ENCODE assay signal across 8 cellular contexts in genomic region chr5:81972496-81972791, GRCh38. TPM values are rescaled to one million over a fixed set of nuclear protein-coding genes. Genes with fewer than 3 reads are reported as not detected.
DNase-seq lines count a peak whose midpoint lies in the region; ATAC-seq and TF ChIP-seq lines count a peak whose summit lies in the region.

No MANE protein-coding gene starts in this region.

- H3K9me2 ChIP-seq in OCI-LY1 (ENCODE audit: low read depth, low read length) = no peaks in the 10 kb centered on the region

- H3K4me1 ChIP-seq in OCI-LY1 (ENCODE audit: insufficient read depth, low read length, severe bottlenecking) = peaks cover 24% of the 10 kb centered on the region

- H3K27me3 Mint-ChIP-seq in T-helper 1 cell treated with Interleukin-12 subunit alpha and Interleukin-12 subunit beta and Interleukin-4 antibody, amounts not matched to agents 30 μg/mL and 1 μg/mL, for 36 hours (ENCODE audit: low read depth) = no peaks in the 10 kb centered on the region

- peak overlapping the region; percentile 94 for H3K4me2 ChIP-seq in OCI-LY1 (ENCODE audit: low read length)

- peak overlapping the region; percentile 89 for H3K9ac ChIP-seq in OCI-LY1 (ENCODE audit: low read length)

- H3F3A ChIP-seq in OCI-LY1 (ENCODE audit: insufficient read depth, low read length) = no peaks in the 10 kb centered on the region

- H3K4me1 Mint-ChIP-seq in T-helper 1 cell treated with Interleukin-12 subunit alpha and Interleukin-12 subunit beta and Interleukin-4 antibody, amounts not matched to agents 30 μg/mL and 1 μg/mL, for 36 hours (ENCODE audit: low read depth) = peaks cover 15% of the 10 kb centered on the region

- in situ Hi-C loops in GM13976 (cut with MboI; ENCODE audit: low sequenced_read_pairs, unreplicated experiment) = no loop called here

- no peak for DNase-seq in T-helper 1 cell
- no peak for DNase-seq in epithelial cell of proximal tubule (ENCODE audit: low read depth)
- DNase-seq in retinal pigment epithelial cell (ENCODE audit: low read depth) = no peak
- no peak for DNase-seq in HPDE6-E6E7 (ENCODE audit: extremely low spot score)
- DNase-seq in GM13976 (ENCODE audit: low spot score) = no peak

- H3K4me3 Mint-ChIP-seq in T-helper 1 cell treated with Interleukin-12 subunit alpha and Interleukin-12 subunit beta and Interleukin-4 antibody, amounts not matched to agents 30 μg/mL and 1 μg/mL, for 36 hours = peak overlapping the region; percentile 63

- no peaks in the 10 kb centered on the region for H4K20me1 ChIP-seq in OCI-LY1 (ENCODE audit: insufficient read depth, low read length)

- H3K27ac Mint-ChIP-seq in T-helper 1 cell treated with Interleukin-12 subunit alpha and Interleukin-12 subunit beta and Interleukin-4 antibody, amounts not matched to agents 30 μg/mL and 1 μg/mL, for 36 hours = peak overlapping the region; percentile 55

- no peaks in the 10 kb centered on the region for H3K9me3 ChIP-seq in OCI-LY1 (ENCODE audit: low read length)

- no peaks in the 10 kb centered on the region for H3K27me3 ChIP-seq in OCI-LY1 (ENCODE audit: insufficient read depth, low read length)

- H2AFZ ChIP-seq in OCI-LY1 (ENCODE audit: low read length) = peak overlapping the region; percentile 14

- H3K9me3 Mint-ChIP-seq in T-helper 1 cell treated with Interleukin-12 subunit alpha and Interleukin-12 subunit beta and Interleukin-4 antibody, amounts not matched to agents 30 μg/mL and 1 μg/mL, for 36 hours = no peaks in the 10 kb centered on the region

- no peaks in the 10 kb centered on the region for H3K79me2 ChIP-seq in OCI-LY1 (ENCODE audit: insufficient read depth, low read length)

- H3K27ac ChIP-seq in OCI-LY1 (ENCODE audit: low read depth, low read length, poor library complexity, severe bottlenecking) = peak overlapping the region; percentile 64

- ATAC-seq in HG02759 (IDR thresholded peaks at IDR 0.05; ENCODE audit: unreplicated experiment) = no peak

- H3K36me3 ChIP-seq in OCI-LY1 (ENCODE audit: insufficient read depth, low read length) = no peaks in the 10 kb centered on the region

- TF ChIP-seq CTCF in OCI-LY1 (IDR thresholded peaks at IDR 0.05; ENCODE audit: low read length) (no peak), epithelial cell of proximal tubule (conservative IDR thresholded peaks at IDR 0.05; ENCODE audit: low read depth, low read length) (no peak), retinal pigment epithelial cell (conservative IDR thresholded peaks at IDR 0.05; ENCODE audit: low read depth, low read length) (no peak), GM13976 (IDR thresholded peaks at IDR 0.05; ENCODE audit: borderline replicate concordance, control extremely low read depth, extremely low read depth, insufficient read depth, missing control alignments) (no peak)

- H3K36me3 Mint-ChIP-seq in T-helper 1 cell treated with Interleukin-12 subunit alpha and Interleukin-12 subunit beta and Interleukin-4 antibody, amounts not matched to agents 30 μg/mL and 1 μg/mL, for 36 hours (ENCODE audit: low read depth) = peaks cover 5% of the 10 kb centered on the region

- H3K4me3 ChIP-seq in OCI-LY1 (ENCODE audit: low read depth, low read length, poor library complexity, severe bottlenecking) (peak overlapping the region; percentile 83), epithelial cell of proximal tubule (ENCODE audit: low read depth, low read length) (peak overlapping the region; percentile 69), retinal pigment epithelial cell (ENCODE audit: low read length) (peak overlapping the region; percentile 92)

RNA-seq across cellular contexts. Expression of gene ATG10, which starts 0.6 kb away (rescaled TPM):
- 9.6 and 20.9 TPM in 2 replicates for total RNA-seq in epithelial cell of proximal tubule
